In genomic region chr5:8884029-8884428, GRCh38 we compare ENCODE assay signal across 15 cellular contexts.
DNase-seq lines count a peak whose midpoint lies in the region; ATAC-seq and TF ChIP-seq lines count a peak whose summit lies in the region.
"Had no signal": no experiment of that assay in that cellular context is flagged by ENCODE, and none has a peak within 500 bp of the region (broad histone marks: within the 10 kb centered on the region; RNA-seq: fewer than 3 reads in every experiment).

No MANE protein-coding gene starts in this region.

- no peak for ATAC-seq in RWPE2 (ENCODE audit: low read depth)
- no peak for ATAC-seq in GM19455 (IDR thresholded peaks at IDR 0.05; ENCODE audit: unreplicated experiment)
- ATAC-seq in GM21529 (IDR thresholded peaks at IDR 0.05; ENCODE audit: unreplicated experiment): no peak
- ATAC-seq: K562 had no signal

- H3K36me3 ChIP-seq in RWPE2 (ENCODE audit: low read depth): no peaks in the 10 kb centered on the region
- H3K36me3 ChIP-seq: BLaER1 had no signal

- CTCF ChIA-PET in GM10248 (lab: Yijun Ruan, JAX): interaction anchor here (1.0 to 1.6 kb wide), 2 partner anchors 24 to 36 kb away, joined by 3 to 7 read pairs; no protein-coding TSS in a partner anchor

- DNase-seq in GM10248 (ENCODE audit: extremely low spot score): no peak
- no peak for DNase-seq in RWPE2 (ENCODE audit: low spot score)
- peak; percentile 30 for DNase-seq in fibroblast of peridontal ligament (ENCODE audit: extremely low read depth)
- no peak for DNase-seq in DMS79 (lab: John Stamatoyannopoulos, UW)
- no peak for DNase-seq in OCI-M2 (lab: John Stamatoyannopoulos, UW; ENCODE audit: unreplicated experiment)
- DNase-seq: CD8-positive, alpha-beta memory T cell; NCI-H187; NCI-H446; NK-92 treated with Interleukin-12 subunit alpha and Interleukin-12 subunit beta, amount 100 ng/mL, for 24 hours; OCI-M1; SW 1271 had no signal

- no peak overlapping the region for H3K27ac ChIP-seq in RWPE2 (ENCODE audit: poor library complexity, severe bottlenecking)
- H3K27ac ChIP-seq: BLaER1 had no signal

- POLR2A ChIA-PET in GM10248 (lab: Yijun Ruan, JAX): no interaction called here

- H3K4me1 ChIP-seq in RWPE2 (ENCODE audit: insufficient read depth, poor library complexity, severe bottlenecking): peaks cover 2% of the 10 kb centered on the region
- H3K4me1 ChIP-seq: BLaER1 had no signal

- H3K9me3 ChIP-seq in RWPE2 (ENCODE audit: severe bottlenecking): peaks cover 15% of the 10 kb centered on the region

- no peak overlapping the region for H3K4me3 ChIP-seq in RWPE2 (ENCODE audit: severe bottlenecking)
- H3K4me3 ChIP-seq: BLaER1, K562 had no signal

- no peaks in the 10 kb centered on the region for H3K27me3 ChIP-seq in RWPE2 (ENCODE audit: insufficient read depth, poor library complexity, severe bottlenecking)
- H3K27me3 ChIP-seq: BLaER1 had no signal

- TF ChIP-seq CTCF in GM10248 (IDR thresholded peaks at IDR 0.05; ENCODE audit: control extremely low read depth, extremely low read depth, low read depth, missing control alignments) (peak; percentile 12), RWPE2 (IDR thresholded peaks at IDR 0.05; ENCODE audit: poor library complexity, severe bottlenecking) (peak; percentile 41)
